In genomic region chr14:37555596-37555995, GRCh38 we compare ENCODE assay signal across 7 cellular contexts. TPM values are rescaled to one million over a fixed set of nuclear protein-coding genes. Genes with fewer than 3 reads are reported as not detected.
"Had no signal": no experiment of that assay in that cellular context is flagged by ENCODE, and none has a peak within 500 bp of the region (broad histone marks: within the 10 kb centered on the region; RNA-seq: fewer than 3 reads in every experiment).

No MANE protein-coding gene starts in this region.

RNA-seq across cellular contexts. Expression of gene FOXA1, which starts 39.5 kb away (rescaled TPM):
- total RNA-seq: OCI-LY7, Right ventricle myocardium inferior, Right ventricle myocardium superior, RPMI7951 had no signal
- polyA plus RNA-seq: SK-N-SH had no signal

RNA-seq across cellular contexts. Expression of gene TTC6, which starts 39.8 kb away (rescaled TPM):
- total RNA-seq: OCI-LY7, Right ventricle myocardium inferior, Right ventricle myocardium superior, RPMI7951, SJSA1, SK-MEL-5 had no signal
- polyA plus RNA-seq: SK-N-SH had no signal
